In the genomic region with DNA sequence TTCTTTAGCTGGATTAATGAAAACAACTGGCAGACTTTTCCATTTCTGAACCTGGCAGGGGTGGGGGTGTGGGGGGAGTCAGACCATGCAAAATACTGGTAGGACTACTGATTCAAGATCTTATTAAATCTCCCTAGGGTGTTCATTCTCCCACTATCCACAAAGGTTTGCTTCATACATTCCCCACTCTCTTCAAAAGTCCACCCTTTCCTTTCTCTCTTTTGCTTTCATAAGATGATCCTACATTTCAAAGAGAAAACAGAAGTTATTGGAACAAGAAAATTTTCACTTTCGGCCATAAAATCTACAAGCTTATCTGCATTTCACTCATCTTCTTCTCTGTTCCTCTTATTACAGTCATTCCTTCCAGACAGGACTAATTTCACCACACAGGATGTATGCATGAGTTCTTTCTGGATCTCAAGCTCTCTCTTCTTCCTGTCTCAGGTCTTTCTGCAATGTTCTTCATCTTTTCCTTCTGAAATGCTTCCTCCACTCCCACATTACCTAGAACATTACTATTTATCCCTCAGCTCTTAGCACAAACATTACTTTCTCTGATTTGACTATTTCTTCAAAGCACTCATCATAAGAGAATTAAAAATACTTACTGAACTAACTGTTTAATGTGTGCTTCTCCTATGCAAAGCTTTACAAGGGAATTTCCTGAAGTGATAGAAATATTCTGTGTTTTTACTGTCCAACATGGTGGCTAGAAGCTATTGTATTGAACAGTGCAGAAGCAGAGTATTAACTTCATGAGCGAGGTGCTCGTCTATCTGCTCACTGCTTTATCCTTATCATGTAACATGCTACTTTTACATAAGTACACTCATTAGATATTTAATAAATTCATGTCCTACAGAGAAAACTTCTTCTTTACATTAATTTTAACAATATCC, we compare ENCODE assay signal across 9 cellular contexts.
DNase-seq lines count a peak whose midpoint lies in the region; ATAC-seq, FAIRE-seq and TF ChIP-seq lines count a peak whose summit lies in the region.
"Had no signal": no experiment of that assay in that cellular context is flagged by ENCODE, and none has a peak within 500 bp of the region (broad histone marks: within the 10 kb centered on the region; RNA-seq: fewer than 3 reads in every experiment).

No MANE protein-coding gene starts in this region.

- no peaks in the 10 kb centered on the region for H3K9me3 ChIP-seq in thyroid gland

- peaks cover 1% of the 10 kb centered on the region for H3K27me3 Mint-ChIP-seq in endothelial cell (ENCODE audit: unreplicated experiment)
- H3K27me3 Mint-ChIP-seq in mesothelial cell of epicardium (ENCODE audit: low read depth), result no peaks in the 10 kb centered on the region

- no peak for TF ChIP-seq POLR2A in thyroid gland (IDR thresholded peaks at IDR 0.05)

- H3K36me3 ChIP-seq in thyroid gland, result no peaks in the 10 kb centered on the region

- H3K27ac ChIP-seq in thyroid gland, result no peak overlapping the region

- H3K36me3 Mint-ChIP-seq in endothelial cell (ENCODE audit: low read depth, unreplicated experiment) (peaks cover 3% of the 10 kb centered on the region), mesothelial cell of epicardium (peaks cover 12% of the 10 kb centered on the region)

- H3K4me3 ChIP-seq in choroid plexus epithelial cell (ENCODE audit: low read depth, low read length) (no peak overlapping the region), thyroid gland (replicated peaks in 1 of 3) (no peak overlapping the region)

- H3K4me1 Mint-ChIP-seq in endothelial cell (ENCODE audit: unreplicated experiment) (peaks cover 9% of the 10 kb centered on the region), mesothelial cell of epicardium (peaks cover 4% of the 10 kb centered on the region)

- DNase-seq in GM18507 (ENCODE audit: extremely low spot score, insufficient read length, low read depth), result peak; percentile 23
- DNase-seq in choroid plexus epithelial cell (ENCODE audit: low read depth), result peak; percentile 5
- DNase-seq in endothelial cell (ENCODE audit: low spot score), result no peak
- DNase-seq in mesothelial cell of epicardium (ENCODE audit: low spot score in 2 of 2, unreplicated experiment in 2 of 2), result no peak
- DNase-seq in thyroid gland, result no peak
- no peak for DNase-seq in NCI-H1436 (lab: John Stamatoyannopoulos, UW)
- DNase-seq: left colon had no signal

- H3K4me1 ChIP-seq in thyroid gland, result peaks cover 6 to 17% of the 10 kb centered on the region in 2 donors

- H3K27me3 ChIP-seq in thyroid gland, result no peaks in the 10 kb centered on the region

- TF ChIP-seq CTCF in choroid plexus epithelial cell (conservative IDR thresholded peaks at IDR 0.05; ENCODE audit: low read depth, low read length), result no peak
- no peak for TF ChIP-seq CTCF in endothelial cell (IDR thresholded peaks at IDR 0.05; ENCODE audit: unreplicated experiment)
- no peak for TF ChIP-seq CTCF in mesothelial cell of epicardium (IDR thresholded peaks at IDR 0.05; ENCODE audit: unreplicated experiment)
- TF ChIP-seq CTCF in thyroid gland (IDR thresholded peaks at IDR 0.05), result no peak

- FAIRE-seq in GM18507 (lab: Jason Lieb, UNC), result peak; percentile 82

- no peak overlapping the region for H3K4me3 Mint-ChIP-seq in endothelial cell (ENCODE audit: unreplicated experiment)
- H3K4me3 Mint-ChIP-seq in mesothelial cell of epicardium, result no peak overlapping the region

- WGBS in thyroid gland, 2 donors, result 94 to 95% methylated on average over 3 of the region's 3 CpGs

- H3K27ac Mint-ChIP-seq in endothelial cell (ENCODE audit: unreplicated experiment) (no peak overlapping the region), mesothelial cell of epicardium (no peak overlapping the region)

- intact Hi-C loops in thyroid gland (cut with DNase I), result no loop called here

- no peaks in the 10 kb centered on the region for H3K9me3 Mint-ChIP-seq in endothelial cell (ENCODE audit: unreplicated experiment)
- peaks cover 16% of the 10 kb centered on the region for H3K9me3 Mint-ChIP-seq in mesothelial cell of epicardium

- peak; percentile 92 for ATAC-seq in GM21381 (IDR thresholded peaks at IDR 0.05; ENCODE audit: unreplicated experiment)
- ATAC-seq in HG03196 (IDR thresholded peaks at IDR 0.05; ENCODE audit: unreplicated experiment), result peak; percentile 88
- ATAC-seq: left colon had no signal

Comparison
In these comparisons a context has a peak if more than half of its experiments do, and no peak if none do; other contexts are left out.
1. DNase-seq: peak in GM18507 (single experiment) and choroid plexus epithelial cell (single experiment); none in endothelial cell (single experiment), mesothelial cell of epicardium (0 of 2), thyroid gland (0 of 2) and NCI-H1436 (single experiment).